ENCODE assay signal across 9 cellular contexts in the genomic region with DNA sequence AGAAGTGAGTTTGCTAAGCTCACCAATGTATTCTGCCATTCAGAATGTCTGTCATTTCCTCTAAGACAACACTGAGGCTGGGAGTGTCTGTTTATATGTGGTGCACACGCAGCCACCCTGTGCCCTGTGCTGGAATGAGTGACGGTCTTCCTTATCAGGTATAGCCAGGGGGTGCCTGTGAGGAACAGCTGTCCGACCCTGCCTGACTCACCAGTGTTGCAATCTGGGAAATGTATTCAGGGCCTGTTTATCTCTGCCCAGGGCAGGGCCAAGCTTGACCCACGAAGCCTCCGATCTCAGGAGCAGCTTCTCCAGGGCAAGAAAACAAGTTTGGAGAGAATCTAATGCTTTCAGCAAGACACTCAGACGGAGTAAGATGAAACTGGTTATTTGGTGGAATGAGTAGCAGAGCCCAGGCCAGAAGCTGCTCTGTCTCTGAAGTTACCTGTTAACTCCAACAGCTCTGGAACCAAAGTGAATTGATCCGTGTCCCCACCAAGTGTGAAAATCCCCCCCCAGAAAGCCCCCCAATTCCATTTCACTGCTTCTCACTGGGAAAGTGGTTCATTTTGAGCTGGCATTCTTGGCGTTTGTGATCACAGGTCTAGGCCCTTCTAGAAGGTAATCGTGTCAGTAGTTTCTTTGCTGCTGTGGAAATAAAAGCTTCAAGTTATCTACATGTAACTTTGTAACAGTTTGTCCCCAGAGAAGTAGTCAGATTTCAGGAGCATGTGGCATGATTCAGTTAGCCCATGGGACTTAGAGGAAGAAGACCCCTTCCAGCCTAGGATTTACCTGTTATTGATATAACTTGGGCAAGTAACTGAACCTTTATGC. TPM values are rescaled to one million over a fixed set of nuclear protein-coding genes. Genes with fewer than 3 reads are reported as not detected.
DNase-seq lines count a peak whose midpoint lies in the region; ATAC-seq, FAIRE-seq and TF ChIP-seq lines count a peak whose summit lies in the region.
"Had no signal": no experiment of that assay in that cellular context is flagged by ENCODE, and none has a peak within 500 bp of the region (broad histone marks: within the 10 kb centered on the region; RNA-seq: fewer than 3 reads in every experiment).

No MANE protein-coding gene starts in this region.

- 0 out of 2 replicates have a peak, but pooled peaks cover 7% of the 10 kb centered on the region for H4K20me1 ChIP-seq in K562 (replicated peaks; ENCODE audit: control insufficient read depth, insufficient read depth, low read length)

- 3% methylated on average over 9 of the region's 9 CpGs for WGBS in K562 (ENCODE audit: insufficient coverage, low coverage, missing lambda C conversion rate)

- peak; percentile 28 to 57; a peak in 3 of 4 replicates for TF ChIP-seq RAD21 in K562 (CRISPR knock-in tag; conservative IDR thresholded peaks at IDR 0.05 in 1 of 2, IDR thresholded peaks at IDR 0.05 in 1 of 2)

- H3K27me3 ChIP-seq in K562 (ENCODE audit: control insufficient read depth in 2 of 2, insufficient read depth in 2 of 2, low read length in 2 of 2), result no peaks in the 10 kb centered on the region

- peak overlapping the region; percentile 32; the same call in 1 of the 2 replicates for H3K4me2 ChIP-seq in K562 (ENCODE audit: insufficient read depth, low read length)

- 0 out of 6 replicates have a peak, but pooled peaks of 2 of the 3 experiments have one; percentile 2 to 8 for TF ChIP-seq CTCF in K562 (IDR thresholded peaks at IDR 0.05 in 2 of 3, conservative IDR thresholded peaks at IDR 0.05 in 1 of 3; ENCODE audit: insufficient read depth in 2 of 3, low read depth in 1 of 3, low read length in 3 of 3)

- 0 out of 2 replicates have a peak overlapping the region, but pooled peaks have one; percentile 8 for H2AFZ ChIP-seq in K562 (ENCODE audit: low read depth, low read length)

- TF ChIP-seq POLR2A in K562 (conservative IDR thresholded peaks at IDR 0.05), result no peak

- H3K9me3 Mint-ChIP-seq in activated naive CD8-positive, alpha-beta T cell treated with anti-CD3 and anti-CD28 coated beads for 36 hours, result no peaks in the 10 kb centered on the region
- no peaks in the 10 kb centered on the region for H3K9me3 Mint-ChIP-seq in activated naive CD8-positive, alpha-beta T cell treated with anti-CD3 and anti-CD28 coated beads, Interleukin-2, amount 50 U/mL, for 24 hours
- no peaks in the 10 kb centered on the region for H3K9me3 Mint-ChIP-seq in T-helper 2 cell treated with Interferon-gamma antibody and Interleukin-4, amounts not matched to agents 5 μg/mL and 100 μg/mL, for 36 hours
- H3K9me3 Mint-ChIP-seq: CD4-positive, CD25-positive, alpha-beta regulatory T cell had no signal

- no peaks in the 10 kb centered on the region for H3K36me3 ChIP-seq in K562 (ENCODE audit: control insufficient read depth, insufficient read depth, low read length)

- DNase-seq in activated naive CD8-positive, alpha-beta T cell treated with anti-CD3 and anti-CD28 coated beads for 36 hours, result no peak
- DNase-seq in activated naive CD8-positive, alpha-beta T cell treated with anti-CD3 and anti-CD28 coated beads, Interleukin-2, amount 50 U/mL, for 24 hours, result no peak
- DNase-seq in K562 (ENCODE audit: extremely low read depth in 1 of 4, low spot score in 3 of 4) (peak; percentile 95 to 99 (median 97)), left lobe of liver (ENCODE audit: low spot score) (no peak)
- DNase-seq in T-helper 2 cell treated with Interferon-gamma antibody and Interleukin-4, amounts not matched to agents 5 μg/mL and 100 μg/mL, for 36 hours (ENCODE audit: low spot score), result no peak
- DNase-seq: CD4-positive, CD25-positive, alpha-beta regulatory T cell had no signal

- H3K36me3 Mint-ChIP-seq in activated naive CD8-positive, alpha-beta T cell treated with anti-CD3 and anti-CD28 coated beads for 36 hours, result no peaks in the 10 kb centered on the region
- no peaks in the 10 kb centered on the region for H3K36me3 Mint-ChIP-seq in activated naive CD8-positive, alpha-beta T cell treated with anti-CD3 and anti-CD28 coated beads, Interleukin-2, amount 50 U/mL, for 24 hours (ENCODE audit: low read depth)
- no peaks in the 10 kb centered on the region for H3K36me3 Mint-ChIP-seq in T-helper 2 cell treated with Interferon-gamma antibody and Interleukin-4, amounts not matched to agents 5 μg/mL and 100 μg/mL, for 36 hours (ENCODE audit: low read depth)

- H3K4me3 Mint-ChIP-seq in activated naive CD8-positive, alpha-beta T cell treated with anti-CD3 and anti-CD28 coated beads for 36 hours, result no peak overlapping the region
- H3K4me3 Mint-ChIP-seq in activated naive CD8-positive, alpha-beta T cell treated with anti-CD3 and anti-CD28 coated beads, Interleukin-2, amount 50 U/mL, for 24 hours, result no peak overlapping the region
- no peak overlapping the region for H3K4me3 Mint-ChIP-seq in T-helper 2 cell treated with Interferon-gamma antibody and Interleukin-4, amounts not matched to agents 5 μg/mL and 100 μg/mL, for 36 hours

- no peaks in the 10 kb centered on the region for H3K27me3 Mint-ChIP-seq in activated naive CD8-positive, alpha-beta T cell treated with anti-CD3 and anti-CD28 coated beads for 36 hours
- no peaks in the 10 kb centered on the region for H3K27me3 Mint-ChIP-seq in activated naive CD8-positive, alpha-beta T cell treated with anti-CD3 and anti-CD28 coated beads, Interleukin-2, amount 50 U/mL, for 24 hours
- H3K27me3 Mint-ChIP-seq in T-helper 2 cell treated with Interferon-gamma antibody and Interleukin-4, amounts not matched to agents 5 μg/mL and 100 μg/mL, for 36 hours (ENCODE audit: low read depth), result peaks cover 5% of the 10 kb centered on the region

- in situ Hi-C loops in K562 (cut with MboI), result no loop called here

- H3K4me1 ChIP-seq in K562 (replicated peaks in 1 of 2; ENCODE audit: control insufficient read depth in 2 of 2, insufficient read depth in 2 of 2, low read length in 2 of 2), result peaks cover 19 to 31% of the 10 kb centered on the region in 2 experiments

- POLR2A ChIA-PET in K562 (lab: Yijun Ruan, JAX), result interaction anchor here (0.5 to 2.6 kb wide), 16 partner anchors 9 to 830 kb away, joined by 3 to 19 read pairs (median 4); no protein-coding TSS in a partner anchor

- no peak overlapping the region for H3K4me3 ChIP-seq in K562

- H3K79me2 ChIP-seq in K562 (ENCODE audit: control insufficient read depth, insufficient read depth, low read length), result no peaks in the 10 kb centered on the region

- peaks cover 4% of the 10 kb centered on the region for H3K4me1 Mint-ChIP-seq in activated naive CD8-positive, alpha-beta T cell treated with anti-CD3 and anti-CD28 coated beads for 36 hours
- H3K4me1 Mint-ChIP-seq in activated naive CD8-positive, alpha-beta T cell treated with anti-CD3 and anti-CD28 coated beads, Interleukin-2, amount 50 U/mL, for 24 hours, result peaks cover 8% of the 10 kb centered on the region
- no peaks in the 10 kb centered on the region for H3K4me1 Mint-ChIP-seq in T-helper 2 cell treated with Interferon-gamma antibody and Interleukin-4, amounts not matched to agents 5 μg/mL and 100 μg/mL, for 36 hours (ENCODE audit: low read depth)

- ATAC-seq in activated naive CD8-positive, alpha-beta T cell treated with anti-CD3 and anti-CD28 coated beads, Interleukin-2, amount 50 U/mL, for 24 hours, result no peak
- ATAC-seq in K562, result peak; percentile 97
- peak; percentile 85 for ATAC-seq in left lobe of liver
- ATAC-seq in GM21381 (IDR thresholded peaks at IDR 0.05; ENCODE audit: unreplicated experiment), result no peak
- no peak for ATAC-seq in HG02852 (IDR thresholded peaks at IDR 0.05; ENCODE audit: unreplicated experiment)
- no peak for ATAC-seq in GM18861 (IDR thresholded peaks at IDR 0.05; ENCODE audit: unreplicated experiment)

- peak overlapping the region; percentile 12 for H3K27ac Mint-ChIP-seq in activated naive CD8-positive, alpha-beta T cell treated with anti-CD3 and anti-CD28 coated beads for 36 hours
- no peak overlapping the region for H3K27ac Mint-ChIP-seq in activated naive CD8-positive, alpha-beta T cell treated with anti-CD3 and anti-CD28 coated beads, Interleukin-2, amount 50 U/mL, for 24 hours
- no peak overlapping the region for H3K27ac Mint-ChIP-seq in T-helper 2 cell treated with Interferon-gamma antibody and Interleukin-4, amounts not matched to agents 5 μg/mL and 100 μg/mL, for 36 hours

- H3K9me1 ChIP-seq in K562 (ENCODE audit: control insufficient read depth, insufficient read depth, low read length), result peaks cover 3% of the 10 kb centered on the region

- no peaks in the 10 kb centered on the region for H3K9me3 ChIP-seq in K562 (replicated peaks; ENCODE audit: control insufficient read depth, insufficient read depth, low read depth, low read length)

- intact Hi-C loops in K562 (cut with micrococcal nuclease), result loop anchor here (1.0 to 5.0 kb wide), 3 partner anchors 51 to 522 kb away; no protein-coding TSS in a partner anchor

- peak overlapping the region; percentile 7 to 21; a peak in 2 of 4 replicates for H3K9ac ChIP-seq in K562 (ENCODE audit: insufficient read depth in 1 of 2, low read depth in 2 of 2, low read length in 2 of 2)

- H3K27ac ChIP-seq in K562 (ENCODE audit: extremely low read depth, low read depth, low read length), result peak overlapping the region; percentile 43; the same call in 2 of the 3 replicates

- CTCF ChIA-PET in K562 (lab: Yijun Ruan, JAX; ENCODE audit: low intra/inter-chr PET ratio), result no interaction called here

- peak; percentile 99 for TF ChIP-seq EP300 in K562 (IDR thresholded peaks at IDR 0.05; ENCODE audit: low read length)

- FAIRE-seq in K562 (lab: Jason Lieb, UNC), result peak; percentile 99

- BruUV-seq in K562 (replicated peaks; lab: Mats Ljungman, UMichigan), result no TSS peak

RNA-seq across cellular contexts. Expression of gene UBE2H, which starts 6.1 kb away (rescaled TPM):
- total RNA-seq in activated naive CD8-positive, alpha-beta T cell treated with anti-CD3 and anti-CD28 coated beads for 36 hours, result 10 to 100 TPM; 15.7 to 16.9 TPM
- 23.3 and 70.3 TPM in 2 replicates for total RNA-seq in K562 (2011; cell fraction: chromatin; rRNA removed; ENCODE audit: low replicate concordance)
- 13.7 and 16.4 TPM in 2 replicates for total RNA-seq in K562 (2011; cell fraction: nucleolus; rRNA removed)
- total RNA-seq in K562 (2011; cell fraction: nucleoplasm; rRNA removed), result 40.1 and 56.7 TPM in 2 replicates
- total RNA-seq in K562 (2014; rRNA removed) (11.2 and 13.1 TPM in 2 replicates), K562 (2014; rRNA removed; fragmentation: Illumina TruSeq; extraction: Trizol) (15.6 and 16.5 TPM in 2 replicates), K562 (2015; rRNA removed; fragmentation: Illumina TruSeq; extraction: Trizol) (10.3 and 13.3 TPM in 2 replicates), K562 (2021) (16.0 and 17.4 TPM in 2 replicates), left lobe of liver (33.8 TPM)
- polyA plus RNA-seq in K562 (2011; rRNA removed) (29.9 and 33.0 TPM in 2 replicates), K562 (2014; fragmentation: Illumina TruSeq; extraction: Trizol) (16.1 and 28.2 TPM in 2 replicates), K562 (2014; fragmentation: Nextera tagmentation; extraction: Ambion mirVana) (1 to 10 TPM; 6.3 to 6.9 TPM), K562 (2014; rRNA removed) (12.3 and 13.3 TPM in 2 replicates)
- polyA plus RNA-seq in K562 (2011; cell fraction: cytosol; rRNA removed), result 6.9 and 18.2 TPM in 2 replicates
- 16.9 and 27.8 TPM in 2 replicates for polyA plus RNA-seq in K562 (2011; cell fraction: nucleus; rRNA removed)
- 17.7 and 29.7 TPM in 2 replicates for polyA plus RNA-seq in K562 (2012)
- polyA minus RNA-seq in K562 (2011; rRNA and poly(A)+ RNA removed), result 20.2 and 30.7 TPM in 2 replicates
- polyA minus RNA-seq in K562 (2011; cell fraction: cytosol; rRNA and poly(A)+ RNA removed), result 13.4 and 13.8 TPM in 2 replicates
- 7.0 and 16.1 TPM in 2 replicates for polyA minus RNA-seq in K562 (2011; cell fraction: nucleus; rRNA and poly(A)+ RNA removed)

Comparison
In these comparisons a context has a peak if more than half of its experiments do, and no peak if none do; other contexts are left out.
1. DNase-seq: peak in K562 (4 of 4); none in activated naive CD8-positive, alpha-beta T cell treated with anti-CD3 and anti-CD28 coated beads for 36 hours (single experiment), activated naive CD8-positive, alpha-beta T cell treated with anti-CD3 and anti-CD28 coated beads, Interleukin-2, amount 50 U/mL, for 24 hours (single experiment), left lobe of liver (single experiment) and T-helper 2 cell treated with Interferon-gamma antibody and Interleukin-4, amounts not matched to agents 5 μg/mL and 100 μg/mL, for 36 hours (single experiment).
2. ATAC-seq: peak in K562 (single experiment) and left lobe of liver (single experiment); none in activated naive CD8-positive, alpha-beta T cell treated with anti-CD3 and anti-CD28 coated beads, Interleukin-2, amount 50 U/mL, for 24 hours (single experiment), GM21381 (single experiment), HG02852 (single experiment) and GM18861 (single experiment).